Comparison of ENCODE assay signal across 2 cellular contexts in genomic region chr4:113243312-113243711, GRCh38.
TF ChIP-seq lines count a peak whose summit lies in the region.

No MANE protein-coding gene starts in this region.

TF ChIP-seq in IMR-90, 13 proteins besides CTCF, POLR2A, EP300 and RAD21:
- TF ChIP-seq BHLHE40 (IDR thresholded peaks at IDR 0.05; ENCODE audit: low read depth, low read length) (no peak), MXI1 (IDR thresholded peaks at IDR 0.05; ENCODE audit: borderline replicate concordance, low read depth, low read length) (no peak), FOS (IDR thresholded peaks at IDR 0.05; ENCODE audit: low read depth, low read length) (no peak), ELK1 (IDR thresholded peaks at IDR 0.05; ENCODE audit: borderline replicate concordance, low read depth, low read length) (no peak), CHD1 (IDR thresholded peaks at IDR 0.05; ENCODE audit: low read depth, low read length) (no peak), CEBPB (IDR thresholded peaks at IDR 0.05; ENCODE audit: low read depth, low read length) (no peak), NFE2L2 (IDR thresholded peaks at IDR 0.05; ENCODE audit: low read depth, low read length) (no peak), RFX5 (IDR thresholded peaks at IDR 0.05; ENCODE audit: low read depth, low read length) (no peak), USF2 (IDR thresholded peaks at IDR 0.05; ENCODE audit: low read depth, low read length) (no peak), SMC3 (IDR thresholded peaks at IDR 0.05; ENCODE audit: low read depth, low read length) (no peak), RCOR1 (IDR thresholded peaks at IDR 0.05; ENCODE audit: insufficient replicate concordance, low read length) (no peak), MAFK (IDR thresholded peaks at IDR 0.05; ENCODE audit: low read depth, low read length) (no peak), MAZ (IDR thresholded peaks at IDR 0.05; ENCODE audit: borderline replicate concordance, low read depth, low read length) (no peak)

TF ChIP-seq in GM12878, 131 proteins besides CTCF, POLR2A, EP300 and RAD21:
- TF ChIP-seq SPI1 (IDR thresholded peaks at IDR 0.05; ENCODE audit: borderline replicate concordance, insufficient read depth, low read depth, low read length) (peak; percentile 66; the same call in 1 of the 2 replicates), USF2 (IDR thresholded peaks at IDR 0.05; ENCODE audit: borderline replicate concordance, low read depth, low read length) (no peak)
TF ChIP-seq in GM12878: peak in this region for 1.
